In genomic region chr5:122500245-122501086, GRCh38 we compare ENCODE assay signal across 10 cellular contexts.
DNase-seq lines count a peak whose midpoint lies in the region; ATAC-seq, FAIRE-seq and TF ChIP-seq lines count a peak whose summit lies in the region.
"Had no signal": no experiment of that assay in that cellular context is flagged by ENCODE, and none has a peak within 500 bp of the region (broad histone marks: within the 10 kb centered on the region; RNA-seq: fewer than 3 reads in every experiment).

No MANE protein-coding gene starts in this region.

- H3K9me3 Mint-ChIP-seq in activated naive CD4-positive, alpha-beta T cell treated with anti-CD3 and anti-CD28 coated beads for 36 hours = no peaks in the 10 kb centered on the region
- H3K9me3 Mint-ChIP-seq in astrocyte (ENCODE audit: unreplicated experiment) = no peaks in the 10 kb centered on the region
- H3K9me3 Mint-ChIP-seq: central memory CD8-positive, alpha-beta T cell had no signal

- H3K36me3 ChIP-seq in MG63 (no peaks in the 10 kb centered on the region), astrocyte (ENCODE audit: insufficient read depth, low read length) (no peaks in the 10 kb centered on the region), thyroid gland (no peaks in the 10 kb centered on the region)
- H3K36me3 ChIP-seq: upper lobe of left lung had no signal

- no peak for ATAC-seq in GM18511 (IDR thresholded peaks at IDR 0.05; ENCODE audit: unreplicated experiment)

- H3K4me1 ChIP-seq in astrocyte (ENCODE audit: insufficient read depth, low read length) = no peaks in the 10 kb centered on the region
- H3K4me1 ChIP-seq in thyroid gland = peaks cover 2 to 10% of the 10 kb centered on the region in 2 donors

- peaks cover 2% of the 10 kb centered on the region for H3K27me3 Mint-ChIP-seq in activated naive CD4-positive, alpha-beta T cell treated with anti-CD3 and anti-CD28 coated beads for 36 hours (ENCODE audit: low read depth)
- no peaks in the 10 kb centered on the region for H3K27me3 Mint-ChIP-seq in astrocyte (ENCODE audit: low read depth, unreplicated experiment)

- H3K79me2 ChIP-seq in astrocyte (ENCODE audit: insufficient read depth, low read length) = no peaks in the 10 kb centered on the region

- H3K4me3 ChIP-seq in MG63 (no peak overlapping the region), astrocyte (ENCODE audit: insufficient read depth, low read depth, low read length) (no peak overlapping the region), thyroid gland (replicated peaks in 1 of 3) (no peak overlapping the region)
- H3K4me3 ChIP-seq: upper lobe of left lung had no signal

- H3K36me3 Mint-ChIP-seq in activated naive CD4-positive, alpha-beta T cell treated with anti-CD3 and anti-CD28 coated beads for 36 hours (ENCODE audit: low read depth) = no peaks in the 10 kb centered on the region
- no peaks in the 10 kb centered on the region for H3K36me3 Mint-ChIP-seq in astrocyte (ENCODE audit: low read depth, unreplicated experiment)

- 49 to 51% methylated on average over 12 of the region's 12 CpGs for WGBS in thyroid gland, 2 donors

- no peak overlapping the region for H3K27ac ChIP-seq in astrocyte (ENCODE audit: low read depth, low read length)
- H3K27ac ChIP-seq in thyroid gland = no peak overlapping the region
- H3K27ac ChIP-seq: upper lobe of left lung had no signal

- no peaks in the 10 kb centered on the region for H3K4me1 Mint-ChIP-seq in activated naive CD4-positive, alpha-beta T cell treated with anti-CD3 and anti-CD28 coated beads for 36 hours (ENCODE audit: low read depth)
- no peaks in the 10 kb centered on the region for H3K4me1 Mint-ChIP-seq in astrocyte (ENCODE audit: low read depth, unreplicated experiment)
- H3K4me1 Mint-ChIP-seq: central memory CD8-positive, alpha-beta T cell had no signal

- H3K9me3 ChIP-seq in MG63 (no peaks in the 10 kb centered on the region), astrocyte (ENCODE audit: insufficient read depth, low read depth, low read length) (no peaks in the 10 kb centered on the region), thyroid gland (no peaks in the 10 kb centered on the region)
- H3K9me3 ChIP-seq: upper lobe of left lung had no signal

- no peak for TF ChIP-seq POLR2A in thyroid gland (IDR thresholded peaks at IDR 0.05)

- intact Hi-C loops in activated naive CD4-positive, alpha-beta T cell treated with anti-CD3 and anti-CD28 coated beads for 36 hours (cut with micrococcal nuclease) = no loop called here
- intact Hi-C loops in thyroid gland (cut with DNase I) = no loop called here

- H3K27me3 ChIP-seq in MG63 = peaks cover 4% of the 10 kb centered on the region
- H3K27me3 ChIP-seq in astrocyte (ENCODE audit: insufficient read depth, low read length) = peaks cover 2% of the 10 kb centered on the region
- no peaks in the 10 kb centered on the region for H3K27me3 ChIP-seq in thyroid gland
- H3K27me3 ChIP-seq: upper lobe of left lung had no signal

- no peaks in the 10 kb centered on the region for H4K20me1 ChIP-seq in astrocyte (ENCODE audit: insufficient read depth, low read length)

- TF ChIP-seq CTCF in astrocyte (IDR thresholded peaks at IDR 0.05; ENCODE audit: insufficient read depth, low read depth, low read length) = peak; percentile 70
- peak in 4 of 6 experiments; percentile 14 to 48 (median 42) for TF ChIP-seq CTCF in thyroid gland (IDR thresholded peaks at IDR 0.05)

- peak; percentile 10 for DNase-seq in activated naive CD4-positive, alpha-beta T cell treated with anti-CD3 and anti-CD28 coated beads for 36 hours
- DNase-seq in activated naive CD4-positive, alpha-beta T cell treated with Interleukin-2 at 50 U/mL for 16 hours = no peak
- peak; percentile 41 for DNase-seq in MG63
- DNase-seq in astrocyte (ENCODE audit: low read depth) = peak; percentile 33
- peak; percentile 56 for DNase-seq in iris pigment epithelial cell (ENCODE audit: low read depth)
- DNase-seq in thyroid gland = peak; percentile 32 to 41
- DNase-seq in activated CD4-positive, alpha-beta T cell treated with anti-CD3 and anti-CD28 coated beads, Interleukin-2, amount 50 U/mL, for 4 hours = no peak

- peak overlapping the region; percentile 57 for H2AFZ ChIP-seq in astrocyte (ENCODE audit: low read depth, low read length)

- no peak overlapping the region for H3K27ac Mint-ChIP-seq in activated naive CD4-positive, alpha-beta T cell treated with anti-CD3 and anti-CD28 coated beads for 36 hours
- H3K27ac Mint-ChIP-seq in astrocyte (ENCODE audit: unreplicated experiment) = no peak overlapping the region

- no peak overlapping the region for H3K4me3 Mint-ChIP-seq in activated naive CD4-positive, alpha-beta T cell treated with anti-CD3 and anti-CD28 coated beads for 36 hours
- H3K4me3 Mint-ChIP-seq in astrocyte (ENCODE audit: unreplicated experiment) = no peak overlapping the region
- H3K4me3 Mint-ChIP-seq: central memory CD8-positive, alpha-beta T cell had no signal

- peak overlapping the region; percentile 74 for H3K4me2 ChIP-seq in astrocyte (ENCODE audit: low read length)

- H3K9ac ChIP-seq in astrocyte (ENCODE audit: low read length) = peak overlapping the region; percentile 44

- peak; percentile 20 for FAIRE-seq in astrocyte (lab: Jason Lieb, UNC)

- CTCF ChIA-PET in activated naive CD4-positive, alpha-beta T cell treated with anti-CD3 and anti-CD28 coated beads for 36 hours (lab: Charles Lee) = no interaction called here

Comparison
In these comparisons a context has a peak if more than half of its experiments do, and no peak if none do; other contexts are left out.
1. DNase-seq: peak in activated naive CD4-positive, alpha-beta T cell treated with anti-CD3 and anti-CD28 coated beads for 36 hours (single experiment), MG63 (single experiment), astrocyte (single experiment), iris pigment epithelial cell (single experiment) and thyroid gland (2 of 2); none in activated naive CD4-positive, alpha-beta T cell treated with Interleukin-2 at 50 U/mL for 16 hours (single experiment) and activated CD4-positive, alpha-beta T cell treated with anti-CD3 and anti-CD28 coated beads, Interleukin-2, amount 50 U/mL, for 4 hours (0 of 2).